Comparison of ENCODE assay signal across 8 cellular contexts in the genomic region with DNA sequence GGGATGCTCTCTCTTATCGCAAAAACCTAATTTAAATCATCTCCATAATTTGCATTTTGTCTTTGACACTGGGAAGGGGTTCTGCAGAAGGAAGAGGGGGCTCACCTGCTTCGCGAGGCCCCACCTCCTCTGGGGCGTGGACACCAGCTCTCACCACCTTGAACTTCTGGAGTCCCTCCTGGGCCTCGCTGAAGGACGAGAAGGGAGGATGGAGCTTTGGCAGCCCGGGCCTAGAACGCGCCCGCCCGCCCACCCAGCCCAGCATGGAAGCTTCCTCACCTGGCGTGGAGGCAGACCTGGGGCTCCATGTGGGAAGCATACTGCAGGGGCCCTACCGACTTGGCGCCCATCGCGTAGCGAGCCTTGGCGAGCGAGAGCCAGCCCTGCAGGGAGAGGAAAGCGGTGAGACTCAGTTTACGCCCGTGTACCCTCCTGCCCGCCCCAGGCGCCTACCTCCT. TPM values are rescaled to one million over a fixed set of nuclear protein-coding genes. Genes with fewer than 3 reads are reported as not detected.
DNase-seq lines count a peak whose midpoint lies in the region; ATAC-seq and TF ChIP-seq lines count a peak whose summit lies in the region.

No MANE protein-coding gene starts in this region.

- 2% methylated on average over 24 of the region's 24 CpGs for WGBS in thymus

- H3K27me3 ChIP-seq in ACC112 (ENCODE audit: insufficient read depth, low read length) (no peaks in the 10 kb centered on the region), KMS-11 (ENCODE audit: insufficient read depth, low read depth) (no peaks in the 10 kb centered on the region), ascending aorta (no peaks in the 10 kb centered on the region), thymus (ENCODE audit: control insufficient read depth, insufficient read depth) (no peaks in the 10 kb centered on the region)

- TF ChIP-seq CTCF in KMS-11 (conservative IDR thresholded peaks at IDR 0.05; ENCODE audit: low read depth, low read length): no peak
- no peak for TF ChIP-seq CTCF in ascending aorta (IDR thresholded peaks at IDR 0.05)

- H3K4me1 ChIP-seq in ACC112 (ENCODE audit: control insufficient read depth, insufficient read depth, low read length, unreplicated experiment) (peaks cover 21% of the 10 kb centered on the region), KMS-11 (ENCODE audit: low read depth, poor library complexity, severe bottlenecking) (peaks cover 7% of the 10 kb centered on the region), ascending aorta (peaks cover 3 to 16% of the 10 kb centered on the region in 2 donors), thymus (ENCODE audit: control insufficient read depth, insufficient read depth, low read length) (peaks cover 8% of the 10 kb centered on the region)

- H3K27ac ChIP-seq in ACC112 (ENCODE audit: low read depth, low read length) (no peak overlapping the region), KMS-11 (no peak overlapping the region), ascending aorta (peak overlapping the region; percentile 90 to 97), thymus (ENCODE audit: low read depth) (peak overlapping the region; percentile 93)

- no peaks in the 10 kb centered on the region for H4K20me1 ChIP-seq in KMS-11 (ENCODE audit: insufficient read depth)

- ATAC-seq in GM19035 (IDR thresholded peaks at IDR 0.05; ENCODE audit: unreplicated experiment): peak; percentile 3
- peak; percentile 16 for ATAC-seq in left colon

- H3K4me3 ChIP-seq in ACC112 (ENCODE audit: low read depth, low read length) (peak overlapping the region; percentile 79), KMS-11 (IDR thresholded peaks at IDR 0.05; ENCODE audit: insufficient read depth, low read depth, low read length) (peak overlapping the region; percentile 5), ascending aorta (peak overlapping the region; percentile 82 to 92), thymus (ENCODE audit: low read length) (peak overlapping the region; percentile 76)

- H3K9ac ChIP-seq in KMS-11: peak overlapping the region; percentile 79; the same call in 1 of the 2 replicates

- H3K36me3 ChIP-seq in ACC112 (ENCODE audit: insufficient read depth, low read length) (peaks cover 13% of the 10 kb centered on the region; the same call in 1 of the 2 replicates), KMS-11 (ENCODE audit: insufficient read depth) (no peaks in the 10 kb centered on the region; the same call in 1 of the 2 replicates), ascending aorta (peaks cover 29 to 38% of the 10 kb centered on the region in 2 donors), thymus (ENCODE audit: control insufficient read depth, insufficient read depth) (peaks cover 43% of the 10 kb centered on the region)

- peak overlapping the region; percentile 68 for H3K4me2 ChIP-seq in KMS-11

- H3K79me2 ChIP-seq in ACC112 (ENCODE audit: control insufficient read depth, insufficient read depth, low read length, unreplicated experiment): peaks cover 18% of the 10 kb centered on the region
- peaks cover 14% of the 10 kb centered on the region for H3K79me2 ChIP-seq in KMS-11 (ENCODE audit: insufficient read depth, low read depth)

- peak overlapping the region; percentile 78 for H2AFZ ChIP-seq in ACC112 (ENCODE audit: low read length, unreplicated experiment)
- H2AFZ ChIP-seq in KMS-11 (ENCODE audit: low read depth): peak overlapping the region; percentile 90

- DNase-seq in ascending aorta (ENCODE audit: low spot score in 2 of 2): no peak
- peak; percentile 62 to 68 for DNase-seq in left colon
- DNase-seq in NCI-H446 (lab: John Stamatoyannopoulos, UW): no peak
- no peak for DNase-seq in effector CD4-positive, alpha-beta T cell

- intact Hi-C loops in ascending aorta (cut with DNase I) (loop anchor here (1.0 to 5.0 kb wide), 8 partner anchors 15 to 1151 kb away; a partner anchor contains a TSS), left colon (cut with DNase I, micrococcal nuclease) (loop anchor here in 1 of 2 donors (10.0 kb wide), 1 partner anchor 157 kb away; a partner anchor contains a TSS)

- H3K9me3 ChIP-seq in ascending aorta (no peaks in the 10 kb centered on the region), thymus (ENCODE audit: control insufficient read depth) (no peaks in the 10 kb centered on the region)

RNA-seq across cellular contexts. Expression of a gene that starts 1.1 kb away (rescaled TPM):
- total RNA-seq in ascending aorta (97.9 TPM), left colon (10 to 100 TPM; 60.7 to 74.8 TPM)
- 47.4 TPM for polyA plus RNA-seq in thymus

RNA-seq across cellular contexts. Expression of a gene that starts 14.3 kb away (rescaled TPM):
- 21.0 TPM for total RNA-seq in ascending aorta
- 100 to 1,000 TPM; 112 to 168 TPM for total RNA-seq in left colon
- polyA plus RNA-seq in thymus: 29.3 TPM

Comparison
In these comparisons a context has a peak if more than half of its experiments do, and no peak if none do; other contexts are left out.
1. H3K27ac ChIP-seq: peak in ascending aorta (2 of 2) and thymus (single experiment); none in ACC112 (single experiment) and KMS-11 (single experiment).
2. H3K4me3 ChIP-seq: peak in every context shown above with its lines; median percentile 87 in ascending aorta; 79 in ACC112; 76 in thymus; 5 in KMS-11.
3. DNase-seq: peak in left colon (2 of 2); none in ascending aorta (0 of 2), NCI-H446 (0 of 2) and effector CD4-positive, alpha-beta T cell (single experiment).